Comparison of ENCODE assay signal across 26 cellular contexts in genomic region chr3:28504945-28505344, GRCh38.
"Had no signal": no experiment of that assay in that cellular context is flagged by ENCODE, and none has a peak within 500 bp of the region (broad histone marks: within the 10 kb centered on the region; RNA-seq: fewer than 3 reads in every experiment).

No MANE protein-coding gene starts in this region.

- H3K9me3 ChIP-seq: esophagus squamous epithelium, gastroesophageal sphincter, stomach, uterus had no signal

- H3K4me1 Mint-ChIP-seq: activated naive CD4-positive, alpha-beta T cell treated with anti-CD3 and anti-CD28 coated beads, Interleukin-2, amount 50 U/mL, for 24 hours; stimulated activated memory B cell treated with anti-CD40 and anti-IgM and Interleukin-4, amounts not matched to agents 10 μg/mL and 1 μg/mL and 100 μg/mL, for 72 hours; T-helper 17 cell had no signal

- H3K4me1 ChIP-seq: esophagus squamous epithelium, gastroesophageal sphincter, stomach had no signal

- H3K9me3 Mint-ChIP-seq: activated CD4-positive, alpha-beta memory T cell treated with anti-CD3 and anti-CD28 coated beads for 36 hours; activated naive CD4-positive, alpha-beta T cell treated with anti-CD3 and anti-CD28 coated beads, Interleukin-2, amount 50 U/mL, for 24 hours; activated T-cell treated with anti-CD3 and anti-CD28 coated beads, Interleukin-2, amount 50 U/mL, for 72 hours; effector memory CD8-positive, alpha-beta T cell; nephron progenitor cell; stimulated activated memory B cell treated with anti-CD40 and anti-IgM and Interleukin-4, amounts not matched to agents 10 μg/mL and 1 μg/mL and 100 μg/mL, for 72 hours had no signal

- H3K27me3 ChIP-seq: esophagus squamous epithelium, gastroesophageal sphincter, stomach, uterus had no signal

- H3K27ac ChIP-seq: esophagus squamous epithelium, gastroesophageal sphincter, stomach, uterus had no signal

- H3K4me2 ChIP-seq: smooth muscle cell had no signal

- H3K4me3 ChIP-seq: esophagus squamous epithelium, gastroesophageal sphincter, smooth muscle cell, stomach, uterus had no signal

- H3K27ac Mint-ChIP-seq: activated CD4-positive, alpha-beta memory T cell treated with anti-CD3 and anti-CD28 coated beads for 36 hours; activated naive CD4-positive, alpha-beta T cell treated with anti-CD3 and anti-CD28 coated beads, Interleukin-2, amount 50 U/mL, for 24 hours; activated T-cell treated with anti-CD3 and anti-CD28 coated beads, Interleukin-2, amount 50 U/mL, for 72 hours; dendritic cell treated with granulocyte-macrophage colony-stimulating factor and Interleukin-4, amounts not matched to agents 40 ng/mL and 50 ng/mL, for 4 days; effector memory CD8-positive, alpha-beta T cell; nephron progenitor cell; stimulated activated memory B cell treated with anti-CD40 and anti-IgM and Interleukin-4, amounts not matched to agents 10 μg/mL and 1 μg/mL and 100 μg/mL, for 72 hours; T-helper 17 cell had no signal

- H3K36me3 Mint-ChIP-seq: activated CD4-positive, alpha-beta memory T cell treated with anti-CD3 and anti-CD28 coated beads for 36 hours; activated naive CD4-positive, alpha-beta T cell treated with anti-CD3 and anti-CD28 coated beads, Interleukin-2, amount 50 U/mL, for 24 hours; brain; stimulated activated memory B cell treated with anti-CD40 and anti-IgM and Interleukin-4, amounts not matched to agents 10 μg/mL and 1 μg/mL and 100 μg/mL, for 72 hours had no signal

- H3K27me3 Mint-ChIP-seq: activated CD4-positive, alpha-beta memory T cell treated with anti-CD3 and anti-CD28 coated beads for 36 hours; activated naive CD4-positive, alpha-beta T cell treated with anti-CD3 and anti-CD28 coated beads, Interleukin-2, amount 50 U/mL, for 24 hours; dendritic cell treated with granulocyte-macrophage colony-stimulating factor and Interleukin-4, amounts not matched to agents 40 ng/mL and 50 ng/mL, for 4 days; effector memory CD8-positive, alpha-beta T cell; stimulated activated memory B cell treated with anti-CD40 and anti-IgM and Interleukin-4, amounts not matched to agents 10 μg/mL and 1 μg/mL and 100 μg/mL, for 72 hours; T-helper 17 cell had no signal

- H3K4me3 Mint-ChIP-seq: activated CD4-positive, alpha-beta memory T cell treated with anti-CD3 and anti-CD28 coated beads for 36 hours; activated naive CD4-positive, alpha-beta T cell treated with anti-CD3 and anti-CD28 coated beads, Interleukin-2, amount 50 U/mL, for 24 hours; activated T-cell treated with anti-CD3 and anti-CD28 coated beads, Interleukin-2, amount 50 U/mL, for 72 hours; brain; dendritic cell treated with granulocyte-macrophage colony-stimulating factor and Interleukin-4, amounts not matched to agents 40 ng/mL and 50 ng/mL, for 4 days; effector memory CD8-positive, alpha-beta T cell; nephron progenitor cell; stimulated activated memory B cell treated with anti-CD40 and anti-IgM and Interleukin-4, amounts not matched to agents 10 μg/mL and 1 μg/mL and 100 μg/mL, for 72 hours; T-helper 17 cell had no signal

- DNase-seq: activated CD4-positive, alpha-beta memory T cell treated with anti-CD3 and anti-CD28 coated beads for 36 hours; activated CD4-positive, alpha-beta T cell treated with anti-CD3 and anti-CD28 coated beads for 48 hours; activated gamma-delta T cell; activated T-cell treated with anti-CD3 and anti-CD28 coated beads, Interleukin-2, amount 50 U/mL, for 72 hours; anterior cingulate cortex; caudate nucleus; effector memory CD8-positive, alpha-beta T cell; esophagus squamous epithelium; head of caudate nucleus; hypothalamus; islet precursor cell; left cardiac atrium; nephron progenitor cell; posterior cingulate gyrus; stimulated activated CD4-positive, alpha-beta T cell treated with anti-CD3 and anti-CD28 coated beads, Interleukin-15, amount 100 ng/mL, for 24 hours; stomach; T-helper 17 cell; trophoblast cell; uterus had no signal

- ATAC-seq: activated T-cell treated with anti-CD3 and anti-CD28 coated beads, Interleukin-2, amount 50 U/mL, for 72 hours; effector memory CD8-positive, alpha-beta T cell; gastroesophageal sphincter; left cardiac atrium; sciatic nerve; stimulated activated memory B cell treated with anti-CD40 and anti-IgM and Interleukin-4, amounts not matched to agents 10 μg/mL and 1 μg/mL and 100 μg/mL, for 72 hours; T-helper 17 cell had no signal

- H3K36me3 ChIP-seq: esophagus squamous epithelium, gastroesophageal sphincter, stomach, uterus had no signal
